27 cellular contexts compared by ENCODE assay signal in genomic region chr11:11262171-11262920, GRCh38.
"Had no signal": no experiment of that assay in that cellular context is flagged by ENCODE, and none has a peak within 500 bp of the region (broad histone marks: within the 10 kb centered on the region; RNA-seq: fewer than 3 reads in every experiment).

No MANE protein-coding gene starts in this region.

- H3K4me1 ChIP-seq: adrenal gland, right lobe of liver, stomach, transverse colon, uterus had no signal

- H3K9me3 Mint-ChIP-seq: activated CD4-positive, alpha-beta T cell treated with anti-CD3 and anti-CD28 coated beads, Interleukin-2, amount 10 ng/mL, durations not matched to agents 7 days and 5 days; activated CD8-positive, alpha-beta T cell treated with anti-CD3 and anti-CD28 coated beads for 36 hours; activated T-cell treated with anti-CD3 and anti-CD28 coated beads, Interleukin-2, amount 50 U/mL, for 24 hours; activated T-helper 2 cell treated with anti-CD3 and anti-CD28 coated beads, Interferon-gamma antibody, Interleukin-2, Interleukin-4, amounts not matched to agents 10 μg/mL and 5 μg/mL and 100 μg/mL, durations not matched to agents 14 hours and 24 hours and 36 hours; central memory CD8-positive, alpha-beta T cell; neural crest cell; stimulated activated effector memory CD8-positive, alpha-beta T cell treated with anti-CD3 and anti-CD28 coated beads, Interleukin-12 subunit alpha, Interleukin-12 subunit beta, amount 100 ng/mL, for 72 hours had no signal

- H3K9me3 ChIP-seq: adrenal gland, ascending aorta, right lobe of liver, stomach, suprapubic skin, transverse colon, uterus had no signal

- H3K4me3 ChIP-seq: adrenal gland, ascending aorta, lung, right lobe of liver, stomach, suprapubic skin, transverse colon, uterus had no signal

- H3K4me1 Mint-ChIP-seq: activated CD4-positive, alpha-beta T cell treated with anti-CD3 and anti-CD28 coated beads, Interleukin-2, amount 10 ng/mL, durations not matched to agents 7 days and 5 days; central memory CD8-positive, alpha-beta T cell; stimulated activated effector memory CD8-positive, alpha-beta T cell treated with anti-CD3 and anti-CD28 coated beads, Interleukin-12 subunit alpha, Interleukin-12 subunit beta, amount 100 ng/mL, for 72 hours had no signal

- H3K27ac ChIP-seq: adrenal gland, ascending aorta, brain microvascular endothelial cell, foreskin keratinocyte, right lobe of liver, stomach, suprapubic skin, transverse colon, uterus, VCaP had no signal

- H3K36me3 ChIP-seq: adrenal gland, brain microvascular endothelial cell, right lobe of liver, stomach, suprapubic skin, transverse colon, uterus had no signal

- H3K36me3 Mint-ChIP-seq: activated naive CD8-positive, alpha-beta T cell; naive thymus-derived CD4-positive, alpha-beta T cell; stimulated activated effector memory CD8-positive, alpha-beta T cell treated with anti-CD3 and anti-CD28 coated beads, Interleukin-12 subunit alpha, Interleukin-12 subunit beta, amount 100 ng/mL, for 72 hours had no signal

- H3K27ac Mint-ChIP-seq: activated CD4-positive, alpha-beta T cell treated with anti-CD3 and anti-CD28 coated beads, Interleukin-2, amount 10 ng/mL, durations not matched to agents 7 days and 5 days; activated CD8-positive, alpha-beta T cell treated with anti-CD3 and anti-CD28 coated beads for 36 hours; activated naive CD8-positive, alpha-beta T cell; activated T-cell treated with anti-CD3 and anti-CD28 coated beads, Interleukin-2, amount 50 U/mL, for 24 hours; activated T-helper 2 cell treated with anti-CD3 and anti-CD28 coated beads, Interferon-gamma antibody, Interleukin-2, Interleukin-4, amounts not matched to agents 10 μg/mL and 5 μg/mL and 100 μg/mL, durations not matched to agents 14 hours and 24 hours and 36 hours; naive thymus-derived CD4-positive, alpha-beta T cell; stimulated activated effector memory CD8-positive, alpha-beta T cell treated with anti-CD3 and anti-CD28 coated beads, Interleukin-12 subunit alpha, Interleukin-12 subunit beta, amount 100 ng/mL, for 72 hours had no signal

- DNase-seq: activated CD4-positive, alpha-beta T cell treated with anti-CD3 and anti-CD28 coated beads, Interleukin-2, amount 10 ng/mL, durations not matched to agents 7 days and 5 days; activated CD8-positive, alpha-beta T cell treated with anti-CD3 and anti-CD28 coated beads for 36 hours; activated naive CD4-positive, alpha-beta T cell; activated T-cell treated with anti-CD3 and anti-CD28 coated beads, Interleukin-2, amount 50 U/mL, for 24 hours; adrenal gland; brain microvascular endothelial cell; effector memory CD4-positive, alpha-beta T cell; foreskin keratinocyte; kidney; naive thymus-derived CD4-positive, alpha-beta T cell; occipital lobe; right lobe of liver; stimulated activated CD4-positive, alpha-beta T cell treated with anti-CD3 and anti-CD28 coated beads, Interleukin-2, amount 100 ng/mL, for 24 hours; stomach; transverse colon had no signal

- H3K4me3 Mint-ChIP-seq: activated CD4-positive, alpha-beta T cell treated with anti-CD3 and anti-CD28 coated beads, Interleukin-2, amount 10 ng/mL, durations not matched to agents 7 days and 5 days; activated CD8-positive, alpha-beta T cell treated with anti-CD3 and anti-CD28 coated beads for 36 hours; activated naive CD8-positive, alpha-beta T cell; activated T-cell treated with anti-CD3 and anti-CD28 coated beads, Interleukin-2, amount 50 U/mL, for 24 hours; central memory CD8-positive, alpha-beta T cell; naive thymus-derived CD4-positive, alpha-beta T cell; neural crest cell; stimulated activated effector memory CD8-positive, alpha-beta T cell treated with anti-CD3 and anti-CD28 coated beads, Interleukin-12 subunit alpha, Interleukin-12 subunit beta, amount 100 ng/mL, for 72 hours had no signal

- ATAC-seq: activated CD4-positive, CD25-positive, alpha-beta regulatory T cell treated with anti-CD3 and anti-CD28 coated beads, Interleukin-2, amount 50 U/mL, for 24 hours; activated CD8-positive, alpha-beta T cell treated with anti-CD3 and anti-CD28 coated beads for 36 hours; foreskin keratinocyte; left lobe of liver; naive thymus-derived CD4-positive, alpha-beta T cell; right lobe of liver; stimulated activated effector memory CD8-positive, alpha-beta T cell treated with anti-CD3 and anti-CD28 coated beads, Interleukin-12 subunit alpha, Interleukin-12 subunit beta, amount 100 ng/mL, for 72 hours had no signal
